ENCODE assay signal across 8 cellular contexts in genomic region chr9:26947736-26948135, GRCh38. TPM values are rescaled to one million over a fixed set of nuclear protein-coding genes. Genes with fewer than 3 reads are reported as not detected.
DNase-seq lines count a peak whose midpoint lies in the region; ATAC-seq and TF ChIP-seq lines count a peak whose summit lies in the region.

No MANE protein-coding gene starts in this region.

- intact Hi-C loops in Panc1 (cut with micrococcal nuclease; ENCODE audit: unreplicated experiment) = no loop called here
- intact Hi-C loops in ovary (cut with DNase I) = loop anchor here in 1 of 4 donors (5.0 kb wide), 1 partner anchor 50 kb away; no protein-coding TSS in a partner anchor

- TF ChIP-seq POLR2A in ovary (IDR thresholded peaks at IDR 0.05) = no peak

- H3K4me3 ChIP-seq in Panc1 (ENCODE audit: low read depth in 2 of 2, low read length in 2 of 2) = peak overlapping the region; percentile 66 to 74
- peak overlapping the region; percentile 94 for H3K4me3 ChIP-seq in ectodermal cell (ENCODE audit: insufficient read depth, low read depth, low read length)
- H3K4me3 ChIP-seq in ovary = peak overlapping the region; percentile 74

- H3K36me3 ChIP-seq in Panc1 (ENCODE audit: control insufficient read depth, insufficient read depth, low read length) = no peaks in the 10 kb centered on the region; the same call in 1 of the 2 replicates
- H3K36me3 ChIP-seq in ectodermal cell (ENCODE audit: control insufficient read depth, insufficient read depth, low read length) = peaks cover 2% of the 10 kb centered on the region
- no peaks in the 10 kb centered on the region for H3K36me3 ChIP-seq in ovary

- DNase-seq in ELR (ENCODE audit: low read depth) (peak; percentile 24), Panc1 (ENCODE audit: low read depth, low spot score) (no peak), ovary (no peak), ureter (ENCODE audit: low spot score) (no peak), NCI-H1105 treated with DMSO at 0.1 percent for 48 hours (lab: John Stamatoyannopoulos, UW) (no peak)

- H3K27me3 ChIP-seq in Panc1 (ENCODE audit: control insufficient read depth, insufficient read depth, low read length) (no peaks in the 10 kb centered on the region), ectodermal cell (ENCODE audit: control insufficient read depth, insufficient read depth, low read length, poor library complexity, severe bottlenecking) (no peaks in the 10 kb centered on the region), ovary (no peaks in the 10 kb centered on the region)

- H3K27ac ChIP-seq in Panc1 (ENCODE audit: low read length) = peak overlapping the region; percentile 79
- H3K27ac ChIP-seq in ectodermal cell (ENCODE audit: insufficient read depth, low read depth, low read length, poor library complexity, severe bottlenecking) = peak overlapping the region; percentile 95
- H3K27ac ChIP-seq in ovary = peak overlapping the region in 1 of 2 donors; percentile 88

- CTCF ChIA-PET in Panc1 (lab: Charles Lee) = no interaction called here

- ATAC-seq in Panc1 = no peak
- no peak for ATAC-seq in HG03108 (IDR thresholded peaks at IDR 0.05; ENCODE audit: unreplicated experiment)
- ATAC-seq in GM18870 (IDR thresholded peaks at IDR 0.05; ENCODE audit: unreplicated experiment) = no peak

- no peak for TF ChIP-seq EP300 in ovary (IDR thresholded peaks at IDR 0.05)

- H3K4me1 ChIP-seq in Panc1 (ENCODE audit: control insufficient read depth, insufficient read depth, low read length) (no peaks in the 10 kb centered on the region; the same call in 1 of the 2 replicates), ectodermal cell (ENCODE audit: control insufficient read depth, insufficient read depth, low read length) (peaks cover 6% of the 10 kb centered on the region), ovary (ENCODE audit: insufficient read depth) (peaks cover 4% of the 10 kb centered on the region)

- POLR2A ChIA-PET in Panc1 (lab: Charles Lee) = no interaction called here

- in situ Hi-C loops in Panc1 (cut with HindIII; ENCODE audit: low pct_unique_long_range_greater_than_20kb, low sequenced_read_pairs) = no loop called here

- TF ChIP-seq CTCF in Panc1 (IDR thresholded peaks at IDR 0.05) = no peak
- no peak for TF ChIP-seq CTCF in ovary (IDR thresholded peaks at IDR 0.05)

- BruUV-seq in Panc1 (replicated peaks; lab: Mats Ljungman, UMichigan) = TSS peak; percentile 98

- H3K9me3 ChIP-seq in Panc1 (ENCODE audit: control insufficient read depth, insufficient read depth, low read depth, low read length) = no peaks in the 10 kb centered on the region
- no peaks in the 10 kb centered on the region for H3K9me3 ChIP-seq in ectodermal cell (ENCODE audit: control insufficient read depth, low read length)
- no peaks in the 10 kb centered on the region for H3K9me3 ChIP-seq in ovary

- 3% methylated on average over 9 of the region's 9 CpGs for WGBS in ectodermal cell, 2 experiments
- WGBS in ovary, 3 donors = 1 to 2% (median 1%) methylated on average over 9 of the region's 9 CpGs

RNA-seq across cellular contexts. Expression of gene PLAA, which starts 0.7 kb away (rescaled TPM):
- total RNA-seq in Panc1 (2021; ENCODE audit: unreplicated experiment) (13.3 TPM), ovary (10 to 100 TPM; 13.6 to 25.2 (median 20.2) TPM), ureter (26.0 TPM)
- 13.1 TPM for polyA plus RNA-seq in Panc1 (2012; ENCODE audit: insufficient read length)
- polyA plus RNA-seq in ectodermal cell (2013, experiment 1 of 4) = 44.5 TPM
- polyA plus RNA-seq in ectodermal cell (2013, experiment 2 of 4) = 46.7 TPM
- 31.9 TPM for polyA plus RNA-seq in ectodermal cell (2013, experiment 3 of 4)
- 33.9 TPM for polyA plus RNA-seq in ectodermal cell (2013, experiment 4 of 4)
- 10 to 100 TPM; 11.6 to 27.2 TPM for polyA plus RNA-seq in ovary

RNA-seq across cellular contexts. Expression of gene IFT74, which starts 8.5 kb away (rescaled TPM):
- 6.0 TPM for total RNA-seq in Panc1 (2021; ENCODE audit: unreplicated experiment)
- 2.9 TPM for polyA plus RNA-seq in Panc1 (2012; ENCODE audit: insufficient read length)
- 31.1 TPM for polyA plus RNA-seq in ectodermal cell (2013, experiment 1 of 4)
- polyA plus RNA-seq in ectodermal cell (2013, experiment 2 of 4) = 28.7 TPM
- 28.8 TPM for polyA plus RNA-seq in ectodermal cell (2013, experiment 3 of 4)
- polyA plus RNA-seq in ectodermal cell (2013, experiment 4 of 4) = 32.9 TPM
- 10 to 100 TPM; 15.0 to 24.6 (median 18.0) TPM for total RNA-seq in ovary
- 10 to 100 TPM in 1 of 2 donors, 1 to 10 TPM in 1; 9.2 to 13.3 TPM for polyA plus RNA-seq in ovary
- total RNA-seq in ureter = 21.7 TPM

RNA-seq across cellular contexts. Expression of gene CAAP1, which starts 55.1 kb away (rescaled TPM):
- total RNA-seq in Panc1 (2021; ENCODE audit: unreplicated experiment) (7.2 TPM), ovary (10 to 100 TPM in 5 of 7 donors, 1 to 10 TPM in 2; 8.5 to 15.0 (median 10.5) TPM), ureter (14.2 TPM)
- polyA plus RNA-seq in Panc1 (2012; ENCODE audit: insufficient read length) = 15.2 TPM
- 21.7 TPM for polyA plus RNA-seq in ectodermal cell (2013, experiment 1 of 4)
- polyA plus RNA-seq in ectodermal cell (2013, experiment 2 of 4) = 22.5 TPM
- polyA plus RNA-seq in ectodermal cell (2013, experiment 3 of 4) = 18.4 TPM
- 20.6 TPM for polyA plus RNA-seq in ectodermal cell (2013, experiment 4 of 4)
- 10 to 100 TPM in 1 of 2 donors, 1 to 10 TPM in 1; 6.7 to 14.0 TPM for polyA plus RNA-seq in ovary

RNA-seq across cellular contexts. Expression of gene LRRC19, which starts 57.7 kb away (rescaled TPM):
- not detected for total RNA-seq in Panc1 (2021; ENCODE audit: unreplicated experiment)
- not detected for polyA plus RNA-seq in Panc1 (2012; ENCODE audit: insufficient read length)
- polyA plus RNA-seq in ectodermal cell (2013, experiment 1 of 4) = not detected
- polyA plus RNA-seq in ectodermal cell (2013, experiment 2 of 4) = not detected
- not detected for polyA plus RNA-seq in ectodermal cell (2013, experiment 3 of 4)
- polyA plus RNA-seq in ectodermal cell (2013, experiment 4 of 4) = not detected
- under 1 TPM in 1 of 7 donors, not detected in 6; 0.08 TPM for total RNA-seq in ovary
- not detected for polyA plus RNA-seq in ovary
- not detected for total RNA-seq in ureter
